In genomic region chr10:77247076-77247561, GRCh38 we compare ENCODE assay signal across 11 cellular contexts.
DNase-seq lines count a peak whose midpoint lies in the region; ATAC-seq and TF ChIP-seq lines count a peak whose summit lies in the region.
"Had no signal": no experiment of that assay in that cellular context is flagged by ENCODE, and none has a peak within 500 bp of the region (broad histone marks: within the 10 kb centered on the region; RNA-seq: fewer than 3 reads in every experiment).

No MANE protein-coding gene starts in this region.

- peak; percentile 47 for DNase-seq in DMS79 (lab: John Stamatoyannopoulos, UW)
- peak; percentile 93 for DNase-seq in fibroblast of the aortic adventitia (ENCODE audit: low read depth)
- DNase-seq in occipital lobe (lab: John Stamatoyannopoulos, UW), result peak; percentile 40
- no peak for DNase-seq in MG63
- no peak for DNase-seq in activated naive CD8-positive, alpha-beta T cell treated with anti-CD3 and anti-CD28 coated beads, Interleukin-2, amount 50 U/mL, for 24 hours
- DNase-seq: activated CD4-positive, CD25-positive, alpha-beta regulatory T cell treated with anti-CD3 and anti-CD28 coated beads, Interleukin-2, amount 50 U/mL, for 72 hours; KBM-7 had no signal

- peaks cover 11% of the 10 kb centered on the region for H3K36me3 ChIP-seq in MG63

- ATAC-seq in HG02938 (IDR thresholded peaks at IDR 0.05; ENCODE audit: unreplicated experiment) (no peak), GM21528 (IDR thresholded peaks at IDR 0.05; ENCODE audit: low FRiP score, unreplicated experiment) (no peak)
- no peak for ATAC-seq in activated naive CD8-positive, alpha-beta T cell treated with anti-CD3 and anti-CD28 coated beads, Interleukin-2, amount 50 U/mL, for 24 hours
- ATAC-seq: Panc1 had no signal

- H3K27ac Mint-ChIP-seq in activated naive CD8-positive, alpha-beta T cell treated with anti-CD3 and anti-CD28 coated beads, Interleukin-2, amount 50 U/mL, for 24 hours, result no peak overlapping the region

- no peak for TF ChIP-seq CTCF in fibroblast of the aortic adventitia (IDR thresholded peaks at IDR 0.05; ENCODE audit: insufficient read depth, low read length)

- no peak overlapping the region for H3K4me3 Mint-ChIP-seq in activated naive CD8-positive, alpha-beta T cell treated with anti-CD3 and anti-CD28 coated beads, Interleukin-2, amount 50 U/mL, for 24 hours

- no peaks in the 10 kb centered on the region for H3K9me3 ChIP-seq in MG63

- H3K27me3 ChIP-seq in MG63, result no peaks in the 10 kb centered on the region

- peaks cover 3% of the 10 kb centered on the region for H3K27me3 Mint-ChIP-seq in activated naive CD8-positive, alpha-beta T cell treated with anti-CD3 and anti-CD28 coated beads, Interleukin-2, amount 50 U/mL, for 24 hours

- peaks cover 10% of the 10 kb centered on the region for H3K4me1 Mint-ChIP-seq in activated naive CD8-positive, alpha-beta T cell treated with anti-CD3 and anti-CD28 coated beads, Interleukin-2, amount 50 U/mL, for 24 hours

- no peaks in the 10 kb centered on the region for H3K9me3 Mint-ChIP-seq in activated naive CD8-positive, alpha-beta T cell treated with anti-CD3 and anti-CD28 coated beads, Interleukin-2, amount 50 U/mL, for 24 hours

- H3K4me3 ChIP-seq in fibroblast of the aortic adventitia (ENCODE audit: low read depth, low read length) (no peak overlapping the region), MG63 (no peak overlapping the region)

- no peaks in the 10 kb centered on the region for H3K36me3 Mint-ChIP-seq in activated naive CD8-positive, alpha-beta T cell treated with anti-CD3 and anti-CD28 coated beads, Interleukin-2, amount 50 U/mL, for 24 hours (ENCODE audit: low read depth)

TF ChIP-seq in PFSK-1, 5 proteins besides CTCF, POLR2A, EP300 and RAD21:
- TF ChIP-seq SIN3A (IDR thresholded peaks at IDR 0.05; ENCODE audit: borderline replicate concordance, insufficient read depth, low read length) (peak; percentile 32; the same call in 1 of the 2 replicates), REST (IDR thresholded peaks at IDR 0.05; ENCODE audit: insufficient read depth in 1 of 2, low read depth in 2 of 2, low read length in 2 of 2) (no peak), FOXP2 (optimal IDR thresholded peaks at IDR 0.05; ENCODE audit: borderline replicate concordance, extremely low read depth, extremely low read length, insufficient read depth) (no peak), TAF1 (IDR thresholded peaks at IDR 0.05; ENCODE audit: borderline replicate concordance, insufficient read depth, low read length) (no peak), POLR2AphosphoS5 (IDR thresholded peaks at IDR 0.05; ENCODE audit: low read depth, low read length) (peak; percentile 53)

Comparison
In these comparisons a context has a peak if more than half of its experiments do, and no peak if none do; other contexts are left out.
1. DNase-seq: peak in DMS79 (single experiment), fibroblast of the aortic adventitia (single experiment) and occipital lobe (single experiment); none in MG63 (single experiment) and activated naive CD8-positive, alpha-beta T cell treated with anti-CD3 and anti-CD28 coated beads, Interleukin-2, amount 50 U/mL, for 24 hours (single experiment).